ENCODE assay signal across 8 cellular contexts in the genomic region with DNA sequence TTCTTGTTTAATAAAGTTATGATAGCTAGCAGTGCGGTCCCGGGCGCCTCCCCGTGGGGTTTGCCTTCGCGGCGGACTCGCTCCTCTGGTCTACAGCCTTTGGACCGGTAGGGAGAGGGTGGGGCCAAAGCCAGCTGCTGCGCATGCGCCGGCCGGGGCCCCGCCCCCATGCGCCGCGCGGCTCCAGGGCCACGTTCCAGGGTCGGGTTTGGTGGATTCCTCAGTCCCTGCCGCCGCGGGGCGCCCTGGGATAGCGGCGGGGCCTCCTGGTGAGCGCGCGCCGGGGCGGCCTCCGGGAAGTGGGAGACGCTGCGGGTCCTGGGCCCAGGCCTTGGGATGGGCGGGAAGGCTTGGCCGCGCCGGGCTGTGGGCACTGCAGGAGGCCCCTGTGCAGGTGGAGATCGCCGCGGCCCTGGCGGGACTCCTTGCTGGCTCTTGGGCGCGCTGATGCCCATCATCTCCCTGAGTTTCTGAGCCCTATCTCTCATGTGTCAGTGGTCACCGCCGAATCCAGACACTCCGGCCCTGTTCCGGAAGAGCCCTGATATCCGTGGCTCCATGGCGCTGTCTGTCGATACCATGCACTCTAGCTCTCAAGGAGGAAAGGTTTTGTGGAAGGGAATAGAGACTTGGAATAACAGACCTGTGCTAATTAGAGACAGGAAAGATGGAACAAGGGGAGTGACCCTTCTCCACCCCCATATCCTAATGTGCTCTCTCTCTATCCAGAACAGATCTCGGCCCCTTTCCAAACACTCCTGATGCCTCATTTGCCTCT. TPM values are rescaled to one million over a fixed set of nuclear protein-coding genes. Genes with fewer than 3 reads are reported as not detected.
DNase-seq lines count a peak whose midpoint lies in the region; ATAC-seq, FAIRE-seq and TF ChIP-seq lines count a peak whose summit lies in the region.

Gene VARS2, plus strand, starts transcription at position 163 of the 778 bp plus-strand sequence. Its CDS starts 599 bp downstream, at position 762.

- ATAC-seq in DND-41 (ENCODE audit: insufficient read depth, low read depth) (peak; percentile 92), GM21717 (IDR thresholded peaks at IDR 0.05; ENCODE audit: unreplicated experiment) (peak; percentile 63), natural killer cell (peak; percentile 94 to 96 (median 96))
- ATAC-seq in stimulated activated naive CD8-positive, alpha-beta T cell treated with anti-CD3 and anti-CD28 coated beads, Interleukin-15, Interleukin-2, amounts not matched to agents 100 U/mL and 50 U/mL, for 24 hours = peak; percentile 95

- H3K9ac ChIP-seq in DND-41 (ENCODE audit: low read depth, low read length) (peak within 1 kb of the TSS; percentile 82), fibroblast of lung (ENCODE audit: insufficient read depth, low read length) (peak within 1 kb of the TSS; percentile 65)

- H3K36me3 ChIP-seq in DND-41 (ENCODE audit: insufficient read depth, low read length) (peaks cover 77% of the 10 kb centered on the region), KOPT-K1 (ENCODE audit: insufficient read depth, low read length) (peaks cover 76% of the 10 kb centered on the region), fibroblast of lung (ENCODE audit: control insufficient read depth, insufficient read depth, low read length) (peaks cover 11% of the 10 kb centered on the region)

- H3K27me3 Mint-ChIP-seq in activated T-helper 1 cell treated with anti-CD3 and anti-CD28 coated beads, Interleukin-12 subunit alpha, Interleukin-12 subunit beta, Interleukin-2, Interleukin-4 antibody, amounts not matched to agents 30 ng/mL and 10 ng/mL and 1 ng/mL, durations not matched to agents 14 hours and 24 hours and 36 hours (ENCODE audit: insufficient read depth) = no peaks in the 10 kb centered on the region
- H3K27me3 Mint-ChIP-seq in natural killer cell (ENCODE audit: low read depth in 2 of 2) = no peaks in the 10 kb centered on the region

- no peak for FAIRE-seq in RCC 7860 (lab: Jason Lieb, UNC)

- DNase-seq in DND-41 (peak; percentile 90), RCC 7860 (ENCODE audit: low spot score) (peak; percentile 77), fibroblast of lung (ENCODE audit: low read depth in 2 of 2) (peak; percentile 83 to 92), natural killer cell (peak; percentile 82)
- DNase-seq in activated T-helper 1 cell treated with anti-CD3 and anti-CD28 coated beads, Interleukin-12 subunit alpha, Interleukin-12 subunit beta, Interleukin-2, Interleukin-4 antibody, amounts not matched to agents 30 ng/mL and 10 ng/mL and 1 ng/mL, durations not matched to agents 14 hours and 24 hours and 36 hours (ENCODE audit: low spot score) = peak; percentile 88
- peak; percentile 89 for DNase-seq in stimulated activated naive CD8-positive, alpha-beta T cell treated with anti-CD3 and anti-CD28 coated beads, Interleukin-15, Interleukin-2, amounts not matched to agents 100 U/mL and 50 U/mL, for 24 hours

- peaks cover 43% of the 10 kb centered on the region for H3K79me2 ChIP-seq in DND-41 (ENCODE audit: insufficient read depth, low read length)
- no peaks in the 10 kb centered on the region for H3K79me2 ChIP-seq in fibroblast of lung (ENCODE audit: control insufficient read depth, insufficient read depth, low read length)

- H4K20me1 ChIP-seq in DND-41 (ENCODE audit: insufficient read depth, low read length) = no peaks in the 10 kb centered on the region
- no peaks in the 10 kb centered on the region for H4K20me1 ChIP-seq in fibroblast of lung (ENCODE audit: control insufficient read depth, extremely low read depth, insufficient read depth, low read length)

- H3K9me3 Mint-ChIP-seq in activated T-helper 1 cell treated with anti-CD3 and anti-CD28 coated beads, Interleukin-12 subunit alpha, Interleukin-12 subunit beta, Interleukin-2, Interleukin-4 antibody, amounts not matched to agents 30 ng/mL and 10 ng/mL and 1 ng/mL, durations not matched to agents 14 hours and 24 hours and 36 hours = no peaks in the 10 kb centered on the region
- no peaks in the 10 kb centered on the region for H3K9me3 Mint-ChIP-seq in natural killer cell

- H3K27me3 ChIP-seq in DND-41 (ENCODE audit: insufficient read depth, low read length, poor library complexity) = no peaks in the 10 kb centered on the region
- H3K27me3 ChIP-seq in fibroblast of lung (ENCODE audit: control insufficient read depth, insufficient read depth, low read length) = no peaks in the 10 kb centered on the region

- intact Hi-C loops in activated T-helper 1 cell treated with anti-CD3 and anti-CD28 coated beads, Interleukin-12 subunit alpha, Interleukin-12 subunit beta, Interleukin-2, Interleukin-4 antibody, amounts not matched to agents 30 ng/mL and 10 ng/mL and 1 ng/mL, durations not matched to agents 14 hours and 24 hours and 36 hours (cut with micrococcal nuclease) = loop anchor here (1.0 to 2.0 kb wide), 5 partner anchors 86 to 549 kb away; partner anchors contain the start of gene TCF19
- intact Hi-C loops in natural killer cell (cut with micrococcal nuclease) = loop anchor here (10.0 kb wide), 1 partner anchor 171 kb away; no protein-coding TSS in a partner anchor

- peak within 1 kb of the TSS; percentile 90 for H3K4me2 ChIP-seq in DND-41 (ENCODE audit: insufficient read depth, low read length)
- peak within 1 kb of the TSS; percentile 91 for H3K4me2 ChIP-seq in fibroblast of lung (ENCODE audit: extremely low read depth, insufficient read depth, low read length)

- H3K27ac Mint-ChIP-seq in activated T-helper 1 cell treated with anti-CD3 and anti-CD28 coated beads, Interleukin-12 subunit alpha, Interleukin-12 subunit beta, Interleukin-2, Interleukin-4 antibody, amounts not matched to agents 30 ng/mL and 10 ng/mL and 1 ng/mL, durations not matched to agents 14 hours and 24 hours and 36 hours = peak within 1 kb of the TSS; percentile 97
- H3K27ac Mint-ChIP-seq in natural killer cell = peak within 1 kb of the TSS; percentile 73 to 85

- H3K4me1 ChIP-seq in DND-41 (ENCODE audit: insufficient read depth, low read length) = peaks cover 53% of the 10 kb centered on the region
- H3K4me1 ChIP-seq in fibroblast of lung (ENCODE audit: control insufficient read depth, extremely low read depth, insufficient read depth, low read length) = peaks cover 8% of the 10 kb centered on the region

- TF ChIP-seq CTCF in DND-41 (IDR thresholded peaks at IDR 0.05; ENCODE audit: borderline replicate concordance, extremely low read depth, low read length, poor library complexity, severe bottlenecking) (peak; percentile 50), fibroblast of lung (conservative IDR thresholded peaks at IDR 0.05 in 1 of 2, IDR thresholded peaks at IDR 0.05 in 1 of 2; ENCODE audit: low read depth in 1 of 2, low read length in 2 of 2) (peak; percentile 21 to 40), natural killer cell (IDR thresholded peaks at IDR 0.05) (no peak)

- H3K4me3 Mint-ChIP-seq in activated T-helper 1 cell treated with anti-CD3 and anti-CD28 coated beads, Interleukin-12 subunit alpha, Interleukin-12 subunit beta, Interleukin-2, Interleukin-4 antibody, amounts not matched to agents 30 ng/mL and 10 ng/mL and 1 ng/mL, durations not matched to agents 14 hours and 24 hours and 36 hours = peak within 1 kb of the TSS; percentile 94
- H3K4me3 Mint-ChIP-seq in natural killer cell = peak within 1 kb of the TSS; percentile 93

- H3K4me3 ChIP-seq in DND-41 (ENCODE audit: low read depth in 1 of 2, low read length in 2 of 2) (peak within 1 kb of the TSS; percentile 44 to 76), fibroblast of lung (replicated peaks in 1 of 4; ENCODE audit: control extremely low read depth in 1 of 4, insufficient read depth in 1 of 4, low read depth in 3 of 4, low read length in 4 of 4) (peak within 1 kb of the TSS; percentile 43 to 68 (median 58))

- H3K9me3 ChIP-seq in DND-41 (ENCODE audit: insufficient read depth, low read length, severe bottlenecking) (no peaks in the 10 kb centered on the region), KOPT-K1 (ENCODE audit: insufficient read depth, low read length, poor library complexity, severe bottlenecking) (no peaks in the 10 kb centered on the region), fibroblast of lung (ENCODE audit: control insufficient read depth, insufficient read depth, low read depth, low read length) (no peaks in the 10 kb centered on the region)

- H3K4me1 Mint-ChIP-seq in activated T-helper 1 cell treated with anti-CD3 and anti-CD28 coated beads, Interleukin-12 subunit alpha, Interleukin-12 subunit beta, Interleukin-2, Interleukin-4 antibody, amounts not matched to agents 30 ng/mL and 10 ng/mL and 1 ng/mL, durations not matched to agents 14 hours and 24 hours and 36 hours (ENCODE audit: low read depth) = peaks cover 40% of the 10 kb centered on the region
- peaks cover 16 to 33% of the 10 kb centered on the region in 2 donors for H3K4me1 Mint-ChIP-seq in natural killer cell

- H3K27ac ChIP-seq in DND-41 (ENCODE audit: low read length) (peak within 1 kb of the TSS; percentile 81), KOPT-K1 (ENCODE audit: low read depth, low read length, poor library complexity, severe bottlenecking) (peak within 1 kb of the TSS; percentile 82), fibroblast of lung (ENCODE audit: insufficient read depth, low read length) (peak within 1 kb of the TSS; percentile 75)

- peaks cover 47% of the 10 kb centered on the region for H3K36me3 Mint-ChIP-seq in activated T-helper 1 cell treated with anti-CD3 and anti-CD28 coated beads, Interleukin-12 subunit alpha, Interleukin-12 subunit beta, Interleukin-2, Interleukin-4 antibody, amounts not matched to agents 30 ng/mL and 10 ng/mL and 1 ng/mL, durations not matched to agents 14 hours and 24 hours and 36 hours (ENCODE audit: low read depth)
- H3K36me3 Mint-ChIP-seq in natural killer cell = peaks cover 6% of the 10 kb centered on the region

- H2AFZ ChIP-seq in DND-41 (ENCODE audit: low read depth, low read length) (peak within 1 kb of the TSS; percentile 62), fibroblast of lung (ENCODE audit: low read length) (peak within 1 kb of the TSS; percentile 63)

RNA-seq across cellular contexts. Expression of gene VARS2, which starts in this region (rescaled TPM):
- 74.0 and 76.0 TPM in 2 replicates for total RNA-seq in activated T-helper 1 cell treated with anti-CD3 and anti-CD28 coated beads, Interleukin-12 subunit alpha, Interleukin-12 subunit beta, Interleukin-2, Interleukin-4 antibody, amounts not matched to agents 30 ng/mL and 10 ng/mL and 1 ng/mL, durations not matched to agents 14 hours and 24 hours and 36 hours
- 13.1 and 20.5 TPM in 2 replicates for total RNA-seq in fibroblast of lung
- polyA plus RNA-seq in fibroblast of lung = 6.8 and 11.4 TPM in 2 replicates
- 8.9 and 18.5 TPM in 2 replicates for polyA plus RNA-seq in fibroblast of lung (2012)
- polyA minus RNA-seq in fibroblast of lung (ENCODE audit: low replicate concordance) = 10.8 and 31.9 TPM in 2 replicates
- total RNA-seq in natural killer cell = 10 to 100 TPM; 16.9 to 36.7 (median 24.5) TPM

Comparison
In these comparisons a context has a peak if more than half of its experiments do, and no peak if none do; other contexts are left out.
1. Peak in every context shown above with its lines: DNase-seq, ATAC-seq, H3K4me3 ChIP-seq and H3K27ac ChIP-seq.